ENCODE assay signal across 18 cellular contexts in genomic region chr22:32579533-32580220, GRCh38.
DNase-seq lines count a peak whose midpoint lies in the region; TF ChIP-seq lines count a peak whose summit lies in the region.
"Had no signal": no experiment of that assay in that cellular context is flagged by ENCODE, and none has a peak within 500 bp of the region (broad histone marks: within the 10 kb centered on the region; RNA-seq: fewer than 3 reads in every experiment).

No MANE protein-coding gene starts in this region.

- H3K4me1 ChIP-seq in fibroblast of lung (ENCODE audit: control insufficient read depth, extremely low read depth, insufficient read depth, low read length), result peaks cover 8% of the 10 kb centered on the region
- H3K4me1 ChIP-seq in liver (ENCODE audit: control insufficient read depth in 4 of 4, insufficient read depth in 4 of 4, low read length in 3 of 4), result peaks cover 0 to 19% (median 10%) of the 10 kb centered on the region in 4 donors

- H3K9me3 ChIP-seq in fibroblast of lung (ENCODE audit: control insufficient read depth, insufficient read depth, low read depth, low read length) (no peaks in the 10 kb centered on the region), liver (ENCODE audit: control insufficient read depth in 4 of 4, low read length in 3 of 4) (no peaks in the 10 kb centered on the region)

- peak in 1 of 2 donors; percentile 66 for TF ChIP-seq RAD21 in liver (IDR thresholded peaks at IDR 0.05)

- no peak overlapping the region for H2AFZ ChIP-seq in fibroblast of lung (ENCODE audit: low read length)

- no peaks in the 10 kb centered on the region for H4K20me1 ChIP-seq in fibroblast of lung (ENCODE audit: control insufficient read depth, extremely low read depth, insufficient read depth, low read length)

- peaks cover 2% of the 10 kb centered on the region for H3K27me3 ChIP-seq in fibroblast of lung (ENCODE audit: control insufficient read depth, insufficient read depth, low read length)
- H3K27me3 ChIP-seq in liver (ENCODE audit: control insufficient read depth in 4 of 4, insufficient read depth in 4 of 4, low read length in 3 of 4), result no peaks in the 10 kb centered on the region

- no peak for TF ChIP-seq CTCF in fibroblast of lung (conservative IDR thresholded peaks at IDR 0.05 in 1 of 2, IDR thresholded peaks at IDR 0.05 in 1 of 2; ENCODE audit: low read depth in 1 of 2, low read length in 2 of 2)
- no peak for TF ChIP-seq CTCF in liver (IDR thresholded peaks at IDR 0.05; ENCODE audit: low read depth, low read length, missing input control)

- DNase-seq in AG08395 (ENCODE audit: low spot score), result peak; percentile 70
- DNase-seq in RPMI7951 (ENCODE audit: low read depth), result peak; percentile 94
- peak; percentile 75 to 95 for DNase-seq in fibroblast of lung (ENCODE audit: low read depth in 2 of 2)
- DNase-seq in stimulated activated CD4-positive, alpha-beta T cell treated with anti-CD3 and anti-CD28 coated beads, Interleukin-4, amount 100 ng/mL, for 24 hours, result no peak
- DNase-seq in Kasumi-1 (lab: John Stamatoyannopoulos, UW), result no peak
- DNase-seq in GM19240 (ENCODE audit: insufficient read length, low spot score), result no peak
- no peak for DNase-seq in hypothalamus (lab: John Stamatoyannopoulos, UW)
- DNase-seq: activated CD4-positive, CD25-positive, alpha-beta regulatory T cell; activated naive CD8-positive, alpha-beta T cell treated with anti-CD3 and anti-CD28 coated beads, Interleukin-2, amount 50 U/mL, for 24 hours; dermis blood vessel endothelial cell; NCI-H1694 treated with DMSO at 0.1 percent for 48 hours; NCI-H82; occipital lobe; SIG-M5; stimulated activated CD8-positive, alpha-beta memory T cell treated with anti-CD3 and anti-CD28 coated beads, Interleukin-4, amount 100 ng/mL, for 48 hours had no signal

- 35% methylated on average over 7 of the region's 7 CpGs for WGBS in liver

- H3K79me2 ChIP-seq in fibroblast of lung (ENCODE audit: control insufficient read depth, insufficient read depth, low read length), result no peaks in the 10 kb centered on the region

- H3K4me3 ChIP-seq in fibroblast of lung (replicated peaks in 1 of 4; ENCODE audit: control extremely low read depth in 1 of 4, insufficient read depth in 1 of 4, low read depth in 3 of 4, low read length in 4 of 4) (no peak overlapping the region), liver (ENCODE audit: low read depth in 1 of 3, low read length in 3 of 3) (no peak overlapping the region)
- H3K4me3 ChIP-seq: lung had no signal

- no peak overlapping the region for H3K4me2 ChIP-seq in fibroblast of lung (ENCODE audit: extremely low read depth, insufficient read depth, low read length)
- H3K4me2 ChIP-seq: KMS-11 had no signal

- H3K27ac ChIP-seq in fibroblast of lung (ENCODE audit: insufficient read depth, low read length) (no peak overlapping the region), liver (ENCODE audit: low read depth in 1 of 2, low read length in 2 of 2) (peak overlapping the region; percentile 4 to 16)
- H3K27ac ChIP-seq: KMS-11 had no signal

- no peaks in the 10 kb centered on the region for H3K36me3 ChIP-seq in fibroblast of lung (ENCODE audit: control insufficient read depth, insufficient read depth, low read length)
- H3K36me3 ChIP-seq in liver (ENCODE audit: control insufficient read depth in 4 of 4, insufficient read depth in 3 of 4, low read depth in 1 of 4, low read length in 3 of 4), result no peaks in the 10 kb centered on the region

- H3K9ac ChIP-seq in fibroblast of lung (ENCODE audit: insufficient read depth, low read length), result no peak overlapping the region
- no peak overlapping the region for H3K9ac ChIP-seq in liver (ENCODE audit: low read depth in 1 of 2, low read length in 2 of 2)
- H3K9ac ChIP-seq: KMS-11 had no signal

TF ChIP-seq in liver, 16 proteins besides CTCF, POLR2A, EP300 and RAD21:
- TF ChIP-seq GABPA (IDR thresholded peaks at IDR 0.05 in 1 of 2, conservative IDR thresholded peaks at IDR 0.05 in 1 of 2) (no peak), TAF1 (conservative IDR thresholded peaks at IDR 0.05) (no peak), JUND (IDR thresholded peaks at IDR 0.05) (peak in 1 of 2 donors; percentile 22), HNF4G (IDR thresholded peaks at IDR 0.05) (peak; percentile 34), EGR1 (IDR thresholded peaks at IDR 0.05; ENCODE audit: low read depth in 2 of 2) (peak in 1 of 2 donors; percentile 14), REST (IDR thresholded peaks at IDR 0.05) (peak; percentile 72), SP1 (IDR thresholded peaks at IDR 0.05) (peak; percentile 96), ATF3 (IDR thresholded peaks at IDR 0.05) (no peak), YY1 (IDR thresholded peaks at IDR 0.05) (peak; percentile 34), RXRA (IDR thresholded peaks at IDR 0.05) (peak; percentile 90 to 96), FOXA2 (IDR thresholded peaks at IDR 0.05) (no peak), FOXA1 (IDR thresholded peaks at IDR 0.05) (no peak), HNF4A (conservative IDR thresholded peaks at IDR 0.05) (peak; percentile 77 to 78), ZBTB33 (IDR thresholded peaks at IDR 0.05) (no peak), MAX (IDR thresholded peaks at IDR 0.05) (peak; percentile 22), NR2F2 (IDR thresholded peaks at IDR 0.05) (peak; percentile 62)

Comparison
In these comparisons a context has a peak if more than half of its experiments do, and no peak if none do; other contexts are left out.
1. DNase-seq: peak in AG08395 (single experiment), RPMI7951 (single experiment) and fibroblast of lung (2 of 2); none in stimulated activated CD4-positive, alpha-beta T cell treated with anti-CD3 and anti-CD28 coated beads, Interleukin-4, amount 100 ng/mL, for 24 hours (single experiment), Kasumi-1 (0 of 2), GM19240 (single experiment) and hypothalamus (0 of 51).